Comparison of ENCODE assay signal across 9 cellular contexts in the genomic region with DNA sequence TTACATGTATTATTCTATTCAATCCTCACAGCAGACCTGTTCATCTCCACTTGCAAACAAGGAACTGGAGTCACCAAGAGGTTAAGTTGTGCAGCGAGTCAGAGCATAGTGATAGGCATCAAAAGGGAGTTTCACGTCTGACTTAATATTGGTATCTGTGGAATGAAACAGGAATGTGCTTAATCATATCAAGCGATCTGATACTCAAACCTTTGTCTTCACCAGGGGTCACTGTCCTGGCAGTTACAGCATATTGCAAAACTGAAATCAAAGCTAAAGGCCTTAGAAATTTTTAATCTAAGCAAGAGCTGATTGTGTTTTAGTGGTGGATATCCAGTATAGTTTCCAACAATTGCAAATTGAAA.
DNase-seq lines count a peak whose midpoint lies in the region; ATAC-seq and TF ChIP-seq lines count a peak whose summit lies in the region.
"Had no signal": no experiment of that assay in that cellular context is flagged by ENCODE, and none has a peak within 500 bp of the region (broad histone marks: within the 10 kb centered on the region; RNA-seq: fewer than 3 reads in every experiment).

No MANE protein-coding gene starts in this region.

- BruUV-seq in Calu3 (replicated peaks; lab: Mats Ljungman, UMichigan): no TSS peak
- BruUV-seq in PC-3 (replicated peaks; lab: Mats Ljungman, UMichigan): no TSS peak

- no peaks in the 10 kb centered on the region for H4K20me1 ChIP-seq in PC-3 (ENCODE audit: low read length)

- H3K4me1 Mint-ChIP-seq in Calu3 (ENCODE audit: low read depth, unreplicated experiment) (peaks cover 42% of the 10 kb centered on the region), neural crest cell (peaks cover 12% of the 10 kb centered on the region)

- no peaks in the 10 kb centered on the region for H3K27me3 ChIP-seq in PC-3 (ENCODE audit: low read length)
- no peaks in the 10 kb centered on the region for H3K27me3 ChIP-seq in esophagus muscularis mucosa
- no peaks in the 10 kb centered on the region for H3K27me3 ChIP-seq in ascending aorta
- H3K27me3 ChIP-seq in suprapubic skin: no peaks in the 10 kb centered on the region

- H3K27me3 Mint-ChIP-seq in Calu3 (ENCODE audit: unreplicated experiment) (no peaks in the 10 kb centered on the region), neural crest cell (ENCODE audit: low read depth) (no peaks in the 10 kb centered on the region)

- POLR2A ChIA-PET in PC-3 (lab: Charles Lee; ENCODE audit: unreplicated experiment): interaction anchor here (0.5 to 0.8 kb wide), 2 partner anchors 271 to 848 kb away, joined by 3 to 4 read pairs; no protein-coding TSS in a partner anchor

- no peak for TF ChIP-seq EP300 in esophagus muscularis mucosa (IDR thresholded peaks at IDR 0.05)
- TF ChIP-seq EP300 in suprapubic skin (IDR thresholded peaks at IDR 0.05): no peak

- ATAC-seq in PC-3: peak; percentile 63
- ATAC-seq in HG03469 (IDR thresholded peaks at IDR 0.05; ENCODE audit: unreplicated experiment): no peak
- no peak for ATAC-seq in mucosa of descending colon

- H3K9me3 Mint-ChIP-seq in Calu3 (ENCODE audit: low read depth, unreplicated experiment) (no peaks in the 10 kb centered on the region), neural crest cell (no peaks in the 10 kb centered on the region)

- 0 out of 2 replicates have a peak overlapping the region, but pooled peaks have one; percentile 22 for H3K9ac ChIP-seq in PC-3 (ENCODE audit: low read length)

- H3K4me2 ChIP-seq in PC-3 (ENCODE audit: low read length): peak overlapping the region; percentile 58

- H3F3A ChIP-seq in PC-3 (ENCODE audit: low read length, unreplicated experiment): no peaks in the 10 kb centered on the region

- H3K4me3 ChIP-seq in PC-3 (ENCODE audit: low read length): 0 out of 2 replicates have a peak overlapping the region, but pooled peaks have one; percentile 0
- no peak overlapping the region for H3K4me3 ChIP-seq in esophagus muscularis mucosa
- no peak overlapping the region for H3K4me3 ChIP-seq in ascending aorta
- H3K4me3 ChIP-seq in mucosa of descending colon: no peak overlapping the region
- H3K4me3 ChIP-seq in suprapubic skin: no peak overlapping the region

- DNase-seq in Calu3: peak; percentile 55
- peak; percentile 84 for DNase-seq in PC-3
- DNase-seq in esophagus muscularis mucosa (ENCODE audit: extremely low spot score): peak; percentile 62
- DNase-seq in neural crest cell (ENCODE audit: low read depth, low spot score): no peak
- no peak for DNase-seq in ascending aorta (ENCODE audit: low spot score in 2 of 2)
- DNase-seq in mucosa of descending colon: no peak
- DNase-seq in suprapubic skin (ENCODE audit: low spot score in 2 of 2): no peak
- DNase-seq: MM.1S had no signal

- H3K4me3 Mint-ChIP-seq in Calu3 (ENCODE audit: low read depth, unreplicated experiment) (no peak overlapping the region), neural crest cell (no peak overlapping the region)

- no peak overlapping the region for H3K27ac Mint-ChIP-seq in Calu3 (ENCODE audit: unreplicated experiment)
- peak overlapping the region; percentile 45 for H3K27ac Mint-ChIP-seq in neural crest cell (ENCODE audit: unreplicated experiment)

- peaks cover 84% of the 10 kb centered on the region for H3K4me1 ChIP-seq in PC-3 (ENCODE audit: insufficient read depth, low read length)
- H3K4me1 ChIP-seq in esophagus muscularis mucosa: no peaks in the 10 kb centered on the region
- peaks cover 0 to 5% of the 10 kb centered on the region in 2 donors for H3K4me1 ChIP-seq in ascending aorta
- H3K4me1 ChIP-seq in mucosa of descending colon (ENCODE audit: low read depth): no peaks in the 10 kb centered on the region
- peaks cover 4% of the 10 kb centered on the region for H3K4me1 ChIP-seq in suprapubic skin

- no peak for TF ChIP-seq POLR2A in esophagus muscularis mucosa (IDR thresholded peaks at IDR 0.05; ENCODE audit: low read depth)
- TF ChIP-seq POLR2A in suprapubic skin (IDR thresholded peaks at IDR 0.05): no peak

- WGBS in esophagus muscularis mucosa: 24% methylated on average over 3 of the region's 3 CpGs
- WGBS in suprapubic skin: 20% methylated on average over 3 of the region's 3 CpGs

- no peak overlapping the region for H2AFZ ChIP-seq in PC-3 (ENCODE audit: low read length)

- H3K27ac ChIP-seq in PC-3 (ENCODE audit: low read length) (peak overlapping the region; percentile 64), esophagus muscularis mucosa (replicated peaks in 1 of 4) (no peak overlapping the region), ascending aorta (no peak overlapping the region), suprapubic skin (no peak overlapping the region)

- no peaks in the 10 kb centered on the region for H3K9me2 ChIP-seq in PC-3 (replicated peaks; ENCODE audit: low read length)

- no peaks in the 10 kb centered on the region for H3K36me3 ChIP-seq in PC-3 (ENCODE audit: low read depth, low read length)
- H3K36me3 ChIP-seq in esophagus muscularis mucosa: no peaks in the 10 kb centered on the region
- H3K36me3 ChIP-seq in ascending aorta: no peaks in the 10 kb centered on the region
- H3K36me3 ChIP-seq in mucosa of descending colon (ENCODE audit: low read depth): no peaks in the 10 kb centered on the region
- H3K36me3 ChIP-seq in suprapubic skin: no peaks in the 10 kb centered on the region

- no peak for TF ChIP-seq CTCF in Calu3 (IDR thresholded peaks at IDR 0.05; ENCODE audit: unreplicated experiment)
- peak; percentile 26; the same call in 1 of the 2 replicates for TF ChIP-seq CTCF in PC-3 (conservative IDR thresholded peaks at IDR 0.05; ENCODE audit: low read depth, low read length)
- TF ChIP-seq CTCF in esophagus muscularis mucosa (IDR thresholded peaks at IDR 0.05): no peak
- TF ChIP-seq CTCF in neural crest cell (conservative IDR thresholded peaks at IDR 0.05): no peak
- TF ChIP-seq CTCF in ascending aorta (IDR thresholded peaks at IDR 0.05): no peak
- no peak for TF ChIP-seq CTCF in mucosa of descending colon (IDR thresholded peaks at IDR 0.05)
- TF ChIP-seq CTCF in suprapubic skin (IDR thresholded peaks at IDR 0.05): no peak

- H3K9me3 ChIP-seq in PC-3 (ENCODE audit: low read length): no peaks in the 10 kb centered on the region
- no peaks in the 10 kb centered on the region for H3K9me3 ChIP-seq in esophagus muscularis mucosa
- no peaks in the 10 kb centered on the region for H3K9me3 ChIP-seq in ascending aorta
- H3K9me3 ChIP-seq in mucosa of descending colon: no peaks in the 10 kb centered on the region
- H3K9me3 ChIP-seq in suprapubic skin: no peaks in the 10 kb centered on the region

- H3K79me2 ChIP-seq in PC-3 (ENCODE audit: low read length): no peaks in the 10 kb centered on the region

- intact Hi-C loops in Calu3 (cut with micrococcal nuclease; ENCODE audit: unreplicated experiment) (loop anchor here (1.0 to 10.0 kb wide), 5 partner anchors 47 to 893 kb away; partner anchors contain the start of gene PLK2), PC-3 (cut with micrococcal nuclease) (loop anchor here (2.0 to 10.0 kb wide), 7 partner anchors 116 to 413 kb away; partner anchors contain the start of gene PLK2), esophagus muscularis mucosa (cut with DNase I) (no loop called here), ascending aorta (cut with DNase I) (no loop called here), mucosa of descending colon (cut with DNase I, micrococcal nuclease) (no loop called here)

- H3K36me3 Mint-ChIP-seq in Calu3 (ENCODE audit: insufficient read depth, unreplicated experiment) (no peaks in the 10 kb centered on the region), neural crest cell (ENCODE audit: low read depth) (no peaks in the 10 kb centered on the region)

- CTCF ChIA-PET in Calu3 (lab: Charles Lee) (interaction anchor here (0.7 to 1.6 kb wide), 6 partner anchors 52 to 493 kb away, joined by 3 to 9 read pairs (median 5); no protein-coding TSS in a partner anchor), PC-3 (lab: Charles Lee) (interaction anchor here (0.6 kb wide), 1 partner anchor 52 kb away, joined by 3 read pairs; no protein-coding TSS in a partner anchor)

Comparison
In these comparisons a context has a peak if more than half of its experiments do, and no peak if none do; other contexts are left out.
1. DNase-seq: peak in Calu3 (single experiment), PC-3 (single experiment) and esophagus muscularis mucosa (single experiment); none in neural crest cell (single experiment), ascending aorta (0 of 2), mucosa of descending colon (0 of 3) and suprapubic skin (0 of 2).
2. intact Hi-C loops: an anchor here in Calu3 (1.0 to 10.0 kb wide) and PC-3 (2.0 to 10.0 kb wide); none called in esophagus muscularis mucosa, ascending aorta and mucosa of descending colon.